9 cellular contexts compared by ENCODE assay signal in genomic region chr11:62806611-62807121, GRCh38. TPM values are rescaled to one million over a fixed set of nuclear protein-coding genes. Genes with fewer than 3 reads are reported as not detected.
A peak's percentile ranks its signal among the peaks of the same experiment; 100 is the strongest.
DNase-seq lines count a peak whose midpoint lies in the region; ATAC-seq, FAIRE-seq and TF ChIP-seq lines count a peak whose summit lies in the region.
"Had no signal": no experiment of that assay in that cellular context is flagged by ENCODE, and none has a peak within 500 bp of the region (broad histone marks: within the 10 kb centered on the region; RNA-seq: fewer than 3 reads in every experiment).

No MANE protein-coding gene starts in this region.

- DNase-seq in A549 (ENCODE audit: low read depth in 1 of 2, low spot score in 1 of 2): no peak
- DNase-seq in astrocyte (ENCODE audit: low read depth): peak; percentile 14
- no peak for DNase-seq in SW 1271 (lab: John Stamatoyannopoulos, UW)
- no peak for DNase-seq in NCI-H2081 treated with DMSO at 0.1 percent for 48 hours (lab: John Stamatoyannopoulos, UW)

- H3K27ac Mint-ChIP-seq in astrocyte (ENCODE audit: unreplicated experiment): peak overlapping the region; percentile 92

- POLR2A ChIA-PET in A549 (lab: Yijun Ruan, JAX): interaction anchor here (0.6 to 2.7 kb wide), 7 partner anchors 15 to 35 kb away, joined by 3 to 11 read pairs (median 4); partner anchors contain the start of genes STX5, TMEM179B and TMEM223

- peaks cover 24% of the 10 kb centered on the region for H3K36me3 ChIP-seq in KOPT-K1 (ENCODE audit: insufficient read depth, low read length)
- peaks cover 4% of the 10 kb centered on the region for H3K36me3 ChIP-seq in astrocyte (ENCODE audit: insufficient read depth, low read length)
- peaks cover 1 to 15% (median 8%) of the 10 kb centered on the region in 4 donors for H3K36me3 ChIP-seq in liver (ENCODE audit: control insufficient read depth in 4 of 4, insufficient read depth in 3 of 4, low read depth in 1 of 4, low read length in 3 of 4)

- H3K9me3 ChIP-seq in A549: no peaks in the 10 kb centered on the region
- H3K9me3 ChIP-seq in KOPT-K1 (ENCODE audit: insufficient read depth, low read length, poor library complexity, severe bottlenecking): no peaks in the 10 kb centered on the region
- H3K9me3 ChIP-seq in astrocyte (ENCODE audit: insufficient read depth, low read depth, low read length): no peaks in the 10 kb centered on the region
- H3K9me3 ChIP-seq in liver (ENCODE audit: control insufficient read depth in 4 of 4, low read length in 3 of 4): no peaks in the 10 kb centered on the region
- H3K9me3 ChIP-seq: pancreas had no signal

- CTCF ChIA-PET in A549 (lab: Yijun Ruan, JAX): interaction anchor here (1.0 to 4.3 kb wide), 6 partner anchors 8 to 21 kb away, joined by 3 to 18 read pairs (median 5); partner anchors contain the start of gene TMEM179B

- TF ChIP-seq CTCF in A549 (IDR thresholded peaks at IDR 0.05) (no peak), astrocyte (IDR thresholded peaks at IDR 0.05; ENCODE audit: insufficient read depth, low read depth, low read length) (no peak), liver (IDR thresholded peaks at IDR 0.05; ENCODE audit: low read depth, low read length, missing input control) (no peak)

- no peak for TF ChIP-seq RAD21 in A549 (conservative IDR thresholded peaks at IDR 0.05 in 1 of 2, IDR thresholded peaks at IDR 0.05 in 1 of 2)
- no peak for TF ChIP-seq RAD21 in liver (IDR thresholded peaks at IDR 0.05)

- peaks cover 31% of the 10 kb centered on the region for H4K20me1 ChIP-seq in astrocyte (ENCODE audit: insufficient read depth, low read length)

- TF ChIP-seq EP300 in A549 (IDR thresholded peaks at IDR 0.05): no peak

- H3K9ac ChIP-seq in astrocyte (ENCODE audit: low read length) (peak overlapping the region; percentile 96), liver (ENCODE audit: low read depth in 1 of 2, low read length in 2 of 2) (peak overlapping the region in 1 of 2 donors; percentile 13)

- H3K36me3 Mint-ChIP-seq in astrocyte (ENCODE audit: low read depth, unreplicated experiment): peaks cover 20% of the 10 kb centered on the region

- FAIRE-seq in A549 (lab: Jason Lieb, UNC) (no peak), astrocyte (lab: Jason Lieb, UNC) (no peak)
- FAIRE-seq: pancreas had no signal

- peak overlapping the region; percentile 98 for H3K4me3 Mint-ChIP-seq in astrocyte (ENCODE audit: unreplicated experiment)

- H3K27me3 ChIP-seq in astrocyte (ENCODE audit: insufficient read depth, low read length): no peaks in the 10 kb centered on the region
- no peaks in the 10 kb centered on the region for H3K27me3 ChIP-seq in liver (ENCODE audit: control insufficient read depth in 4 of 4, insufficient read depth in 4 of 4, low read length in 3 of 4)
- H3K27me3 ChIP-seq: pancreas had no signal

- 95% methylated on average over 5 of the region's 5 CpGs for WGBS in A549 (ENCODE audit: missing lambda C conversion rate)
- 61% methylated on average over 5 of the region's 5 CpGs for WGBS in liver

- ATAC-seq in A549 (no peak), HG03095 (IDR thresholded peaks at IDR 0.05; ENCODE audit: unreplicated experiment) (no peak), GM21825 (IDR thresholded peaks at IDR 0.05; ENCODE audit: unreplicated experiment) (no peak)

- no peaks in the 10 kb centered on the region for H3K27me3 Mint-ChIP-seq in astrocyte (ENCODE audit: low read depth, unreplicated experiment)

- H3K27ac ChIP-seq in A549 (no peak overlapping the region; a peak in 1 of 6 replicates), KOPT-K1 (ENCODE audit: low read depth, low read length, poor library complexity, severe bottlenecking) (peak overlapping the region; percentile 85), astrocyte (ENCODE audit: low read depth, low read length) (no peak overlapping the region), liver (ENCODE audit: low read depth in 1 of 2, low read length in 2 of 2) (peak overlapping the region; percentile 53 to 58)

- no peak overlapping the region for H2AFZ ChIP-seq in astrocyte (ENCODE audit: low read depth, low read length)

- H3K4me3 ChIP-seq in A549 (no peak overlapping the region), astrocyte (ENCODE audit: insufficient read depth, low read depth, low read length) (no peak overlapping the region), liver (ENCODE audit: low read depth in 1 of 3, low read length in 3 of 3) (no peak overlapping the region)

- peaks cover 24% of the 10 kb centered on the region for H3K4me1 Mint-ChIP-seq in astrocyte (ENCODE audit: low read depth, unreplicated experiment)

- TF ChIP-seq POLR2A in A549 (IDR thresholded peaks at IDR 0.05; ENCODE audit: low read length): no peak

- H3K9me3 Mint-ChIP-seq in astrocyte (ENCODE audit: unreplicated experiment): no peaks in the 10 kb centered on the region

- H3K4me2 ChIP-seq in A549 (no peak overlapping the region; the same call in 2 of the 3 replicates), astrocyte (ENCODE audit: low read length) (peak overlapping the region; percentile 90)

- peaks cover 16% of the 10 kb centered on the region; the same call in 2 of the 3 replicates for H3K4me1 ChIP-seq in A549
- H3K4me1 ChIP-seq in astrocyte (ENCODE audit: insufficient read depth, low read length): peaks cover 21% of the 10 kb centered on the region
- H3K4me1 ChIP-seq in liver (ENCODE audit: control insufficient read depth in 4 of 4, insufficient read depth in 4 of 4, low read length in 3 of 4): peaks cover 0 to 27% (median 16%) of the 10 kb centered on the region in 4 donors

- peaks cover 33% of the 10 kb centered on the region for H3K79me2 ChIP-seq in astrocyte (ENCODE audit: insufficient read depth, low read length)

TF ChIP-seq in A549, 52 proteins besides CTCF, POLR2A, EP300 and RAD21:
- 0 out of 4 replicates have a peak, but pooled peaks of 1 of the 2 experiments have one; percentile 25 for TF ChIP-seq CEBPB (IDR thresholded peaks at IDR 0.05)
- TF ChIP-seq E2F6 (IDR thresholded peaks at IDR 0.05; ENCODE audit: borderline replicate concordance, low read depth): no peak
- peak; percentile 39 for TF ChIP-seq MAFK (IDR thresholded peaks at IDR 0.05; ENCODE audit: partially characterized antibody)

TF ChIP-seq in liver, 16 proteins besides CTCF, POLR2A, EP300 and RAD21:
- TF ChIP-seq TAF1 (conservative IDR thresholded peaks at IDR 0.05) (no peak), SP1 (IDR thresholded peaks at IDR 0.05) (peak; percentile 21)

RNA-seq across cellular contexts. Expression of gene NXF1, which starts 1.4 kb away (rescaled TPM):
- polyA plus RNA-seq in A549 (2011; rRNA removed): 35.5 and 50.7 TPM in 2 replicates
- 58.2 and 63.0 TPM in 2 replicates for polyA plus RNA-seq in A549 (2012; cell fraction: cytosol; rRNA removed)
- polyA plus RNA-seq in A549 (2012; cell fraction: nucleus; rRNA removed): 126 and 131 TPM in 2 replicates
- polyA plus RNA-seq in A549 (2017; fragmentation: RNase III; extraction: RNeasy Plus Mini Kit Qiagen cat#74134 plus additional on column Dnase treatment): 46.6 to 47.7 TPM (median 46.9 TPM) in 3 replicates
- polyA minus RNA-seq in A549 (2011; rRNA and poly(A)+ RNA removed): 35.9 and 41.6 TPM in 2 replicates
- 51.4 and 55.9 TPM in 2 replicates for total RNA-seq in astrocyte
- 10 to 100 TPM; 17.3 to 38.3 TPM for total RNA-seq in liver
- polyA plus RNA-seq in liver: 10 to 100 TPM; 30.3 to 35.1 TPM

RNA-seq across cellular contexts. Expression of gene TMEM223, which starts 14.9 kb away (rescaled TPM):
- polyA plus RNA-seq in A549 (2011; rRNA removed) (20.6 and 26.5 TPM in 2 replicates), A549 (2017; fragmentation: RNase III; extraction: RNeasy Plus Mini Kit Qiagen cat#74134 plus additional on column Dnase treatment) (20.1 to 24.3 TPM (median 23.5 TPM) in 3 replicates), liver (10 to 100 TPM; 14.2 to 23.8 TPM)
- 26.9 and 43.3 TPM in 2 replicates for polyA plus RNA-seq in A549 (2012; cell fraction: cytosol; rRNA removed)
- polyA plus RNA-seq in A549 (2012; cell fraction: nucleus; rRNA removed): 21.7 and 25.3 TPM in 2 replicates
- 9.0 and 10.3 TPM in 2 replicates for polyA minus RNA-seq in A549 (2011; rRNA and poly(A)+ RNA removed)
- total RNA-seq in astrocyte (7.8 and 11.3 TPM in 2 replicates), liver (10 to 100 TPM in 1 of 2 donors, 1 to 10 TPM in 1; 9.2 to 11.8 TPM)

RNA-seq across cellular contexts. Expression of gene TMEM179B, which starts 19.5 kb away (rescaled TPM):
- polyA plus RNA-seq in A549 (2011; rRNA removed) (64.7 and 105 TPM in 2 replicates), A549 (2017; fragmentation: RNase III; extraction: RNeasy Plus Mini Kit Qiagen cat#74134 plus additional on column Dnase treatment) (57.6 to 64.4 TPM (median 62.8 TPM) in 3 replicates), liver (10 to 100 TPM; 37.0 to 81.4 TPM)
- 84.2 and 102 TPM in 2 replicates for polyA plus RNA-seq in A549 (2012; cell fraction: cytosol; rRNA removed)
- 72.8 and 89.9 TPM in 2 replicates for polyA plus RNA-seq in A549 (2012; cell fraction: nucleus; rRNA removed)
- polyA minus RNA-seq in A549 (2011; rRNA and poly(A)+ RNA removed): 101 and 134 TPM in 2 replicates
- total RNA-seq in astrocyte (51.3 and 57.5 TPM in 2 replicates), liver (10 to 100 TPM; 21.1 to 28.4 TPM)

RNA-seq across cellular contexts. Expression of gene STX5, which starts 25.2 kb away (rescaled TPM):
- polyA plus RNA-seq in A549 (2011; rRNA removed): 30.3 and 32.3 TPM in 2 replicates
- polyA plus RNA-seq in A549 (2012; cell fraction: cytosol; rRNA removed): 16.3 and 20.3 TPM in 2 replicates
- polyA plus RNA-seq in A549 (2012; cell fraction: nucleus; rRNA removed): 14.0 and 14.4 TPM in 2 replicates
- polyA plus RNA-seq in A549 (2017; fragmentation: RNase III; extraction: RNeasy Plus Mini Kit Qiagen cat#74134 plus additional on column Dnase treatment): 16.8 to 21.0 TPM (median 19.5 TPM) in 3 replicates
- 43.6 and 47.7 TPM in 2 replicates for polyA minus RNA-seq in A549 (2011; rRNA and poly(A)+ RNA removed)
- 44.2 and 45.7 TPM in 2 replicates for total RNA-seq in astrocyte
- 10 to 100 TPM; 22.4 to 34.1 TPM for total RNA-seq in liver
- 10 to 100 TPM; 13.6 to 29.8 TPM for polyA plus RNA-seq in liver

RNA-seq across cellular contexts. Expression of gene TEX54, which starts 26.0 kb away (rescaled TPM):
- polyA plus RNA-seq in A549 (2011; rRNA removed) (not detected in 2 replicates), A549 (2017; fragmentation: RNase III; extraction: RNeasy Plus Mini Kit Qiagen cat#74134 plus additional on column Dnase treatment) (not detected in 3 replicates), liver (1 to 10 TPM in 1 of 2 donors, not detected in 1; 1.6 TPM)
- not detected in 2 replicates for polyA plus RNA-seq in A549 (2012; cell fraction: cytosol; rRNA removed)
- 0.39 TPM in 1 of 2 replicates, not detected in the other for polyA plus RNA-seq in A549 (2012; cell fraction: nucleus; rRNA removed)
- not detected in 2 replicates for polyA minus RNA-seq in A549 (2011; rRNA and poly(A)+ RNA removed)
- total RNA-seq in astrocyte (not detected in 2 replicates), liver (not detected)
- total RNA-seq: pancreas had no signal

Comparison
In these comparisons a context has a peak if more than half of its experiments do, and no peak if none do; other contexts are left out.
1. H3K27ac ChIP-seq: peak in KOPT-K1 (single experiment) and liver (2 of 2); none in A549 (0 of 2) and astrocyte (single experiment).